In genomic region chr17:82862191-82862590, GRCh38 we compare ENCODE assay signal across 19 cellular contexts. TPM values are rescaled to one million over a fixed set of nuclear protein-coding genes. Genes with fewer than 3 reads are reported as not detected.
DNase-seq lines count a peak whose midpoint lies in the region; ATAC-seq and TF ChIP-seq lines count a peak whose summit lies in the region.
"Had no signal": no experiment of that assay in that cellular context is flagged by ENCODE, and none has a peak within 500 bp of the region (broad histone marks: within the 10 kb centered on the region; RNA-seq: fewer than 3 reads in every experiment).

No MANE protein-coding gene starts in this region.

- ATAC-seq in right cardiac atrium (no peak), gastrocnemius medialis (no peak)
- ATAC-seq: stimulated activated naive CD8-positive, alpha-beta T cell treated with anti-CD3 and anti-CD28 coated beads, Interleukin-15, Interleukin-2, amounts not matched to agents 100 U/mL and 50 U/mL, for 24 hours had no signal

- H3K9me3 ChIP-seq in cardiac muscle cell (ENCODE audit: low read depth) (no peaks in the 10 kb centered on the region), right cardiac atrium (ENCODE audit: control insufficient read depth, low read length) (no peaks in the 10 kb centered on the region), WERI-Rb-1 (ENCODE audit: severe bottlenecking) (no peaks in the 10 kb centered on the region), endodermal cell (ENCODE audit: control insufficient read depth, low read length) (no peaks in the 10 kb centered on the region), gastrocnemius medialis (no peaks in the 10 kb centered on the region), BE2C (no peaks in the 10 kb centered on the region; the same call in 1 of the 2 replicates), thyroid gland (no peaks in the 10 kb centered on the region)
- H3K9me3 ChIP-seq: ascending aorta, prostate gland, vagina had no signal

- H3K4me1 ChIP-seq in cardiac muscle cell (ENCODE audit: low read depth) (peaks cover 67% of the 10 kb centered on the region), right cardiac atrium (ENCODE audit: control insufficient read depth, insufficient read depth, low read length) (no peaks in the 10 kb centered on the region), endodermal cell (ENCODE audit: control insufficient read depth, insufficient read depth, low read length) (peaks cover 9% of the 10 kb centered on the region), gastrocnemius medialis (peaks cover 25 to 49% of the 10 kb centered on the region in 2 donors), BE2C (peaks cover 44% of the 10 kb centered on the region), thyroid gland (peaks cover 45 to 74% of the 10 kb centered on the region in 2 donors)
- H3K4me1 ChIP-seq: ascending aorta had no signal

- H3K27me3 ChIP-seq in cardiac muscle cell, result no peaks in the 10 kb centered on the region
- H3K27me3 ChIP-seq in right cardiac atrium (ENCODE audit: control insufficient read depth, insufficient read depth), result no peaks in the 10 kb centered on the region
- no peaks in the 10 kb centered on the region for H3K27me3 ChIP-seq in WERI-Rb-1 (ENCODE audit: insufficient read depth, low read depth, severe bottlenecking)
- H3K27me3 ChIP-seq in endodermal cell (ENCODE audit: control insufficient read depth, insufficient read depth, low read length, poor library complexity, severe bottlenecking), result no peaks in the 10 kb centered on the region
- no peaks in the 10 kb centered on the region for H3K27me3 ChIP-seq in gastrocnemius medialis
- no peaks in the 10 kb centered on the region for H3K27me3 ChIP-seq in BE2C
- H3K27me3 ChIP-seq in thyroid gland, result no peaks in the 10 kb centered on the region
- H3K27me3 ChIP-seq: ascending aorta, vagina had no signal

- intact Hi-C loops in right cardiac atrium (cut with DNase I), result no loop called here
- intact Hi-C loops in gastrocnemius medialis (cut with DNase I; ENCODE audit: low total_unique reads), result no loop called here
- intact Hi-C loops in thyroid gland (cut with DNase I), result no loop called here

- no peak overlapping the region for H3K9ac ChIP-seq in endodermal cell (ENCODE audit: extremely low read depth, low read length, poor library complexity, severe bottlenecking)

- no peak overlapping the region for H3K4me3 Mint-ChIP-seq in endodermal cell

- DNase-seq in cardiac muscle cell (ENCODE audit: low read depth in 1 of 2, low spot score in 1 of 2) (no peak), right cardiac atrium (no peak), WERI-Rb-1 (no peak), endodermal cell (no peak), NCI-H226 (no peak), gastrocnemius medialis (no peak), BE2C (no peak), thyroid gland (no peak)
- DNase-seq: activated T-cell treated with anti-CD3 and anti-CD28 coated beads, Interleukin-2, amount 50 U/mL, for 48 hours; foreskin fibroblast; GDM1; GOT3; KBM-7; stimulated activated CD4-positive, alpha-beta T cell treated with anti-CD3 and anti-CD28 coated beads, Interleukin-12 subunit alpha, Interleukin-12 subunit beta, amount 100 ng/mL, for 4 hours; stimulated activated naive CD8-positive, alpha-beta T cell treated with anti-CD3 and anti-CD28 coated beads, Interleukin-15, Interleukin-2, amounts not matched to agents 100 U/mL and 50 U/mL, for 24 hours had no signal

- H3K36me3 Mint-ChIP-seq in endodermal cell (ENCODE audit: low read depth), result peaks cover 3% of the 10 kb centered on the region

- WGBS in right cardiac atrium, result 93% methylated on average over 8 of the region's 8 CpGs
- 90 to 96% methylated on average over 3 to 5 of the region's 8 CpGs for WGBS in endodermal cell (ENCODE audit: insufficient coverage in 1 of 2, insufficient read length in 1 of 2), 2 experiments
- WGBS in thyroid gland, 2 donors, result 92 to 94% methylated on average over 8 of the region's 8 CpGs

- peak overlapping the region; percentile 52 for H3K27ac Mint-ChIP-seq in endodermal cell

- in situ Hi-C loops in gastrocnemius medialis (cut with MboI; ENCODE audit: low sequenced_read_pairs in 4 of 4), result no loop called here

- TF ChIP-seq POLR2A in gastrocnemius medialis (IDR thresholded peaks at IDR 0.05) (no peak), thyroid gland (IDR thresholded peaks at IDR 0.05) (no peak)

- H3K9me3 Mint-ChIP-seq in endodermal cell, result no peaks in the 10 kb centered on the region

- TF ChIP-seq CTCF in cardiac muscle cell (IDR thresholded peaks at IDR 0.05; ENCODE audit: low read depth, low read length) (no peak), WERI-Rb-1 (IDR thresholded peaks at IDR 0.05; ENCODE audit: low read depth, low read length) (no peak), endodermal cell (conservative IDR thresholded peaks at IDR 0.05) (no peak), gastrocnemius medialis (IDR thresholded peaks at IDR 0.05 in 4 of 5, conservative IDR thresholded peaks at IDR 0.05 in 1 of 5) (no peak), BE2C (IDR thresholded peaks at IDR 0.05; ENCODE audit: low read depth, low read length) (no peak), thyroid gland (IDR thresholded peaks at IDR 0.05) (no peak)

- peaks cover 9% of the 10 kb centered on the region for H3K4me1 Mint-ChIP-seq in endodermal cell

- H3K4me3 ChIP-seq in cardiac muscle cell (no peak overlapping the region), right cardiac atrium (ENCODE audit: low read length) (no peak overlapping the region), WERI-Rb-1 (ENCODE audit: low read depth, low read length) (no peak overlapping the region), endodermal cell (ENCODE audit: low read length) (no peak overlapping the region), gastrocnemius medialis (no peak overlapping the region), BE2C (ENCODE audit: low read depth, low read length) (no peak overlapping the region), thyroid gland (replicated peaks in 1 of 3) (no peak overlapping the region)
- H3K4me3 ChIP-seq: ascending aorta, prostate gland, vagina had no signal

- H3K36me3 ChIP-seq in cardiac muscle cell (no peaks in the 10 kb centered on the region), WERI-Rb-1 (peaks cover 16% of the 10 kb centered on the region), endodermal cell (ENCODE audit: control insufficient read depth, insufficient read depth, low read length) (no peaks in the 10 kb centered on the region), gastrocnemius medialis (no peaks in the 10 kb centered on the region), BE2C (no peaks in the 10 kb centered on the region), thyroid gland (no peaks in the 10 kb centered on the region)
- H3K36me3 ChIP-seq: ascending aorta, prostate gland, vagina had no signal

- H3K27ac ChIP-seq in cardiac muscle cell (peak overlapping the region; percentile 92), right cardiac atrium (ENCODE audit: low read length) (no peak overlapping the region), WERI-Rb-1 (peak overlapping the region; percentile 61; the same call in 1 of the 2 replicates), endodermal cell (ENCODE audit: low read depth, low read length) (no peak overlapping the region), gastrocnemius medialis (no peak overlapping the region), thyroid gland (peak overlapping the region in 1 of 3 donors; percentile 24)
- H3K27ac ChIP-seq: ascending aorta, prostate gland, vagina had no signal

- H3K27me3 Mint-ChIP-seq in endodermal cell (ENCODE audit: insufficient read depth), result no peaks in the 10 kb centered on the region

RNA-seq across cellular contexts. Expression of gene ZNF750, which starts 22.4 kb away (rescaled TPM):
- total RNA-seq in cardiac muscle cell, result 0.07 TPM in 1 of 2 replicates, not detected in the other
- 0.14 and 0.49 TPM in 2 replicates for polyA plus RNA-seq in cardiac muscle cell
- not detected for total RNA-seq in right cardiac atrium
- 0.07 TPM for polyA plus RNA-seq in right cardiac atrium
- total RNA-seq in endodermal cell, result not detected
- polyA plus RNA-seq in endodermal cell (2013, experiment 1 of 2), result not detected
- not detected for polyA plus RNA-seq in endodermal cell (2013, experiment 2 of 2)
- total RNA-seq in gastrocnemius medialis, result 10 to 100 TPM in 2 of 4 donors, 1 to 10 TPM in 2; 2.5 to 17.8 (median 11.7) TPM
- polyA plus RNA-seq in BE2C (2012; ENCODE audit: insufficient read depth, insufficient read length, low read depth), result 0.54 TPM
- 1 to 10 TPM; 3.0 to 6.0 (median 4.5) TPM for total RNA-seq in thyroid gland
- total RNA-seq: ascending aorta had no signal
- polyA plus RNA-seq: AG04450 had no signal

Comparison
In these comparisons a context has a peak if more than half of its experiments do, and no peak if none do; other contexts are left out.
1. H3K27ac ChIP-seq: peak in cardiac muscle cell (single experiment) and WERI-Rb-1 (single experiment); none in right cardiac atrium (single experiment), endodermal cell (single experiment) and gastrocnemius medialis (0 of 4).